Comparison of ENCODE assay signal across 9 cellular contexts in the genomic region with DNA sequence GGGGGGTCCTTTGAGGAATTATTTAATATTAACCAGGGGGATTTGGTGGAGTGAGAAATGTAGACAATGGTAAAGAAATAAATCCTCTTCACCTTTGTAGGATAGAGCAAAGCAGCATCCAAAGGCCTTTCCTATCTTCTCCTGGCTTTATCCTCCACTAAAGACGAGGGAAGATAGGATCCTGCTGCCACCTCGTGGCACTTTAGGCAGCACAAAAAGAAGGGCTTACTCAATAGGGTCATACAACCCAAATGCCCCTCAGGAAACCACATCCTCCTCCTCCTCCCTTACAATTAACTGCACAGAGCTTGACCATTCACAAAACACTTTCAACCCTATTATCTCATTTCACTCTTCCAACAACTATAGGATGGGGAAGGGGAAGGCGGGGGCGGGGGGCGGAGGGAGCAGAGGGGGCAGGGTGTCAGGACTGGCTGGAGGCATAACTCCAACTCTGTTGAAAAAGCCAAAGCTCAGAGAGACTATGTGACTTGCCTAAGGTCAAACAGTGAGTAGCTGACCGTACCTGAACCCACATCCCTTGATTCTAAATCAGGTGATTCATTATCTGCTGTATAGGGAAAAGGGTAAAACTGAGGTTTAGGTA. TPM values are rescaled to one million over a fixed set of nuclear protein-coding genes. Genes with fewer than 3 reads are reported as not detected.
DNase-seq lines count a peak whose midpoint lies in the region; ATAC-seq and TF ChIP-seq lines count a peak whose summit lies in the region.
"Had no signal": no experiment of that assay in that cellular context is flagged by ENCODE, and none has a peak within 500 bp of the region (broad histone marks: within the 10 kb centered on the region; RNA-seq: fewer than 3 reads in every experiment).

No MANE protein-coding gene starts in this region.

- H3K36me3 Mint-ChIP-seq in H9 (ENCODE audit: insufficient read depth in 1 of 3, low read depth in 3 of 3) = peaks cover 0 to 3% (median 0%) of the 10 kb centered on the region in 3 experiments; a peak in 1 of 7 replicates

- H2BK120ac ChIP-seq in H9 (ENCODE audit: low read depth, low read length, poor library complexity, severe bottlenecking) = no peak overlapping the region

- H3T11ph ChIP-seq in H9 (ENCODE audit: low read length) = no peak overlapping the region

- whole genome bisulfite sequencing in H9 (ENCODE audit: extremely low coverage, insufficient read length, low lambda C conversion rate) = no CpG with 5 or more reads among the region's 6 CpGs

- H3K18ac ChIP-seq in H9 (ENCODE audit: insufficient read length, low read depth, low read length) = no peak overlapping the region

- H3K36me3 ChIP-seq in BJ (ENCODE audit: control insufficient read depth, insufficient read depth, low read length) = no peaks in the 10 kb centered on the region
- H3K36me3 ChIP-seq: upper lobe of left lung had no signal

- H3K4me1 Mint-ChIP-seq in H9 = peaks cover 20 to 32% of the 10 kb centered on the region in 2 experiments
- no peaks in the 10 kb centered on the region for H3K4me1 Mint-ChIP-seq in stimulated activated naive CD8-positive, alpha-beta T cell treated with anti-CD3 and anti-CD28 coated beads, Interleukin-15, amount 100 ng/mL, for 72 hours

- no peak overlapping the region for H4K8ac ChIP-seq in H9 (replicated peaks; ENCODE audit: insufficient read length, low read depth, low read length)

- H3K4me3 Mint-ChIP-seq in H9 = no peak overlapping the region
- no peak overlapping the region for H3K4me3 Mint-ChIP-seq in stimulated activated naive CD8-positive, alpha-beta T cell treated with anti-CD3 and anti-CD28 coated beads, Interleukin-15, amount 100 ng/mL, for 72 hours

- H3K4me1 ChIP-seq in H9 (ENCODE audit: insufficient read depth, low read length) = no peaks in the 10 kb centered on the region; the same call in 1 of the 2 replicates
- H3K4me1 ChIP-seq: upper lobe of left lung had no signal

- H2BK20ac ChIP-seq in H9 (ENCODE audit: low read depth, low read length, poor library complexity, severe bottlenecking) = no peak overlapping the region

- H3K56ac ChIP-seq in H9 (ENCODE audit: insufficient read length, low read depth, low read length) = no peak overlapping the region

- POLR2A ChIA-PET in BJ (lab: Charles Lee) = no interaction called here

- peaks cover 2% of the 10 kb centered on the region; the same call in 1 of the 2 replicates for H3K27me3 ChIP-seq in BJ (ENCODE audit: control insufficient read depth, insufficient read depth, low read length)
- no peaks in the 10 kb centered on the region for H3K27me3 ChIP-seq in H9 (ENCODE audit: insufficient read depth, low read length)
- H3K27me3 ChIP-seq: upper lobe of left lung had no signal

- H3K4me2 ChIP-seq in H9 (ENCODE audit: insufficient read depth, insufficient read length, low read length) = no peak overlapping the region

- H2BK12ac ChIP-seq in H9 (ENCODE audit: insufficient read length, low read depth, low read length) = no peak overlapping the region

- no peak overlapping the region for H3K27ac ChIP-seq in H9 (ENCODE audit: insufficient read length, low read depth, low read length)
- H3K27ac ChIP-seq: upper lobe of left lung had no signal

- no peak for DNase-seq in BJ (ENCODE audit: low read depth)
- DNase-seq in H9 = peak; percentile 63
- DNase-seq in RKO (ENCODE audit: low spot score) = peak; percentile 57
- peak; percentile 42 for DNase-seq in fibroblast of the aortic adventitia (ENCODE audit: low read depth)
- peak; percentile 53 for DNase-seq in putamen (ENCODE audit: low spot score)
- DNase-seq in stimulated activated naive CD8-positive, alpha-beta T cell treated with anti-CD3 and anti-CD28 coated beads, Interleukin-15, amount 100 ng/mL, for 72 hours = no peak

- H2BK5ac ChIP-seq in H9 (ENCODE audit: insufficient read length, low read length) = no peak overlapping the region

- no peaks in the 10 kb centered on the region for H4K20me1 ChIP-seq in H9 (ENCODE audit: control insufficient read depth, insufficient read depth, insufficient read length)

- H2AK5ac ChIP-seq in H9 (ENCODE audit: insufficient read length, low read length) = no peak overlapping the region

- H3K79me2 ChIP-seq in H9 (ENCODE audit: insufficient read depth, low read length) = no peaks in the 10 kb centered on the region

- H3K23me2 ChIP-seq in H9 (ENCODE audit: insufficient read length, low read depth, low read length, poor library complexity, severe bottlenecking) = no peaks in the 10 kb centered on the region

- CTCF ChIA-PET in BJ (lab: Yijun Ruan, JAX) = interaction anchor here (1.0 to 1.5 kb wide), 3 partner anchors 12 to 43 kb away, joined by 3 to 5 read pairs (median 4); no protein-coding TSS in a partner anchor

- H3K79me1 ChIP-seq in H9 (ENCODE audit: insufficient read depth, low read depth, low read length, poor library complexity, severe bottlenecking) = no peaks in the 10 kb centered on the region

- no peak overlapping the region for H3K27ac Mint-ChIP-seq in H9
- H3K27ac Mint-ChIP-seq in stimulated activated naive CD8-positive, alpha-beta T cell treated with anti-CD3 and anti-CD28 coated beads, Interleukin-15, amount 100 ng/mL, for 72 hours = no peak overlapping the region

- no peak overlapping the region for H4K91ac ChIP-seq in H9 (ENCODE audit: insufficient read length, low read depth, low read length)

- H3K9ac ChIP-seq in H9 (ENCODE audit: extremely low read depth, insufficient read length, low read length) = no peak overlapping the region

- H3K9me3 Mint-ChIP-seq in H9 = peaks cover 0 to 8% of the 10 kb centered on the region in 2 experiments; a peak in 1 of 5 replicates
- peaks cover 0 to 4% of the 10 kb centered on the region in 2 donors for H3K9me3 Mint-ChIP-seq in stimulated activated naive CD8-positive, alpha-beta T cell treated with anti-CD3 and anti-CD28 coated beads, Interleukin-15, amount 100 ng/mL, for 72 hours

- H3K4me3 ChIP-seq in BJ (ENCODE audit: low read depth, low read length) (no peak overlapping the region), fibroblast of the aortic adventitia (ENCODE audit: low read depth, low read length) (no peak overlapping the region)
- H3K4me3 ChIP-seq: upper lobe of left lung had no signal

- H3K4ac ChIP-seq in H9 (ENCODE audit: low read depth, low read length) = no peak overlapping the region

- H3K9me3 ChIP-seq in H9 (ENCODE audit: control insufficient read depth, low read depth, low read length) = no peaks in the 10 kb centered on the region
- H3K9me3 ChIP-seq: upper lobe of left lung had no signal

- peak; percentile 57 for TF ChIP-seq CTCF in BJ (IDR thresholded peaks at IDR 0.05; ENCODE audit: insufficient read depth, low read depth, low read length)
- peak; percentile 71 for TF ChIP-seq CTCF in H9 (conservative IDR thresholded peaks at IDR 0.05)
- peak; percentile 43 for TF ChIP-seq CTCF in fibroblast of the aortic adventitia (IDR thresholded peaks at IDR 0.05; ENCODE audit: insufficient read depth, low read length)

- no peak overlapping the region for H2BK15ac ChIP-seq in H9 (ENCODE audit: low read depth, low read length)

- peaks cover 2% of the 10 kb centered on the region; the same call in 1 of the 2 replicates for H3K27me3 Mint-ChIP-seq in H9 (ENCODE audit: low read depth)
- no peaks in the 10 kb centered on the region for H3K27me3 Mint-ChIP-seq in stimulated activated naive CD8-positive, alpha-beta T cell treated with anti-CD3 and anti-CD28 coated beads, Interleukin-15, amount 100 ng/mL, for 72 hours

- ATAC-seq in HG02884 (IDR thresholded peaks at IDR 0.05; ENCODE audit: unreplicated experiment) (no peak), HG03565 (IDR thresholded peaks at IDR 0.05; ENCODE audit: unreplicated experiment) (no peak)
- ATAC-seq in stimulated activated naive CD8-positive, alpha-beta T cell treated with anti-CD3 and anti-CD28 coated beads, Interleukin-15, amount 100 ng/mL, for 72 hours = no peak

- no peak overlapping the region for H3K14ac ChIP-seq in H9 (ENCODE audit: insufficient read depth, low read length)

- H3K23ac ChIP-seq in H9 (ENCODE audit: insufficient read length, low read depth, low read length) = no peak overlapping the region

- no peak overlapping the region for H4K5ac ChIP-seq in H9 (ENCODE audit: insufficient read length, low read depth, low read length)

- no peak overlapping the region for H2AFZ ChIP-seq in H9 (ENCODE audit: low read length)

RNA-seq across cellular contexts. Expression of a gene that starts 45.4 kb away (rescaled TPM):
- not detected in 2 replicates for polyA plus RNA-seq in BJ (2011; rRNA removed)
- polyA minus RNA-seq in BJ (2011; rRNA and poly(A)+ RNA removed) = not detected in 2 replicates
- not detected in 2 replicates for total RNA-seq in H9 (2021)
- total RNA-seq in fibroblast of the aortic adventitia (ENCODE audit: low replicate concordance) = not detected in 2 replicates
- total RNA-seq: upper lobe of left lung had no signal

Comparison
In these comparisons a context has a peak if more than half of its experiments do, and no peak if none do; other contexts are left out.
1. DNase-seq: peak in H9 (single experiment), RKO (single experiment), fibroblast of the aortic adventitia (single experiment) and putamen (single experiment); none in BJ (single experiment) and stimulated activated naive CD8-positive, alpha-beta T cell treated with anti-CD3 and anti-CD28 coated beads, Interleukin-15, amount 100 ng/mL, for 72 hours (0 of 2).
2. Peak in every context shown above with its lines, with median percentiles within 50 percentile points of each other: CTCF ChIP-seq.